20 cellular contexts compared by ENCODE assay signal in the genomic region with DNA sequence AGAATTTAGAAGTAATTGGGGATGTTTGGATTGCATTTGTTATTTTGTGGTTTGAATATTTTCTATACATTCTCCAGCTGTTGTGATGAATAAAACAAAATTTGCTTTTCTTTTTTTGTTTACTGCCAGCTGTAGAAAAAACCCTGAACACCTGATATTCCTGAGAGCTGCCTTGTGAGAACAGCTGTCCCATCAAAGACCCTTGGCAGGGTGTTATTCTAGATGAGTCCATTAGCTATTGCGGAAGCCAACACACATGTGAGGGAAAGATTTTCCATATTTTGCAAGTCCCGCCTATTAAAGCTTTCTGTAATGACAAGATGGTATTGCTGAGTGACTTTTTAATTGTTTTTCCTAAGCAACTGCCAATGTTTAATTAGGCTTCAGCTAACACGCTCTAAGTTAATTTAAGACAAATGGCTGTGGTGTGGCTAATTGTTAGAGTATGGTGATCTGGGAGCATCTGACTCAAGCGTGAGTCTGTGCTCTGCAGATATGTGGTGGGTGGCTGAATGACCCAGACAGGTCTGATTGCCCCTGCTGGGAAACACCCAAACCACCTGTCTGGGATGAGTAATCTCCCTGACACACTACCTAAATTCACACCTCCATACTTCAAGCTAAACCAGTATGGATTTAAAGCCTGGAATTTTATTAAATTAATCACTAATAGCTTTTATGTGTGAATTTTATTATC.
DNase-seq lines count a peak whose midpoint lies in the region; ATAC-seq and TF ChIP-seq lines count a peak whose summit lies in the region.
"Had no signal": no experiment of that assay in that cellular context is flagged by ENCODE, and none has a peak within 500 bp of the region (broad histone marks: within the 10 kb centered on the region; RNA-seq: fewer than 3 reads in every experiment).

No MANE protein-coding gene starts in this region.

- H4K8ac ChIP-seq in mesenchymal stem cell (ENCODE audit: low read length): no peak overlapping the region

- TF ChIP-seq CTCF in mammary epithelial cell (conservative IDR thresholded peaks at IDR 0.05 in 1 of 2, IDR thresholded peaks at IDR 0.05 in 1 of 2; ENCODE audit: extremely low read depth in 1 of 2, insufficient read depth in 1 of 2, low read depth in 1 of 2, low read length in 2 of 2) (no peak), smooth muscle cell (IDR thresholded peaks at IDR 0.05; ENCODE audit: borderline replicate concordance, insufficient read depth, poor library complexity, severe bottlenecking) (no peak)

- no peak overlapping the region for H2BK120ac ChIP-seq in mesenchymal stem cell (ENCODE audit: low read depth, low read length)

- no peak overlapping the region for H2BK15ac ChIP-seq in mesenchymal stem cell (ENCODE audit: low read depth, poor library complexity, severe bottlenecking)

- H3K4me2 ChIP-seq in mammary epithelial cell (ENCODE audit: insufficient read depth, low read depth, low read length) (no peak overlapping the region), smooth muscle cell (no peak overlapping the region), mesenchymal stem cell (ENCODE audit: low read length, poor library complexity, severe bottlenecking) (no peak overlapping the region)

- H3F3A ChIP-seq in smooth muscle cell (ENCODE audit: low read depth): peaks cover 12% of the 10 kb centered on the region

- DNase-seq in activated T-cell treated with anti-CD3 and anti-CD28 coated beads, Interleukin-2, amount 50 U/mL, for 4 hours: no peak
- no peak for DNase-seq in activated T-cell treated with anti-CD3 and anti-CD28 coated beads, Interleukin-2, amount 50 U/mL, for 1 hour
- peak; percentile 13 for DNase-seq in LHCN-M2 (ENCODE audit: low read depth)
- DNase-seq in mammary epithelial cell: peak; percentile 42
- no peak for DNase-seq in smooth muscle cell (lab: John Stamatoyannopoulos, UW; ENCODE audit: unreplicated experiment)
- DNase-seq in HAP-1 (ENCODE audit: low spot score in 2 of 2): no peak
- no peak for DNase-seq in mesenchymal stem cell
- DNase-seq in UCSD-AML1 (lab: John Stamatoyannopoulos, UW; ENCODE audit: unreplicated experiment): no peak
- DNase-seq: activated B cell treated with CpG ODN at 0.5 μM for 24 hours; caudate nucleus; CD8-positive, alpha-beta memory T cell; DND-41; kidney; NCI-H1436 treated with DMSO at 0.1 percent for 48 hours; NCI-H345; nephron progenitor cell; NK-92 treated with Interleukin-12 subunit alpha and Interleukin-12 subunit beta, amount 100 ng/mL, for 24 hours; Right ventricle myocardium superior; T-helper 17 cell had no signal

- H3K4me1 ChIP-seq in mammary epithelial cell (ENCODE audit: insufficient read depth, low read length) (no peaks in the 10 kb centered on the region), smooth muscle cell (ENCODE audit: low read depth) (peaks cover 26% of the 10 kb centered on the region), HAP-1 (peaks cover 7% of the 10 kb centered on the region), mesenchymal stem cell (ENCODE audit: control insufficient read depth, insufficient read depth, low read depth, low read length) (no peaks in the 10 kb centered on the region)

- H3K18ac ChIP-seq in mesenchymal stem cell (ENCODE audit: low read depth in 1 of 2, low read length in 2 of 2): no peak overlapping the region

- dilution Hi-C loops in mammary epithelial cell (cut with HindIII; ENCODE audit: low sequenced_read_pairs): no loop called here

- in situ Hi-C loops in mammary epithelial cell (cut with MboI; ENCODE audit: low sequenced_read_pairs in 2 of 2) (no loop called here), HAP-1 (cut with MboI; ENCODE audit: low sequenced_read_pairs) (no loop called here)

- H3K27me3 ChIP-seq in mammary epithelial cell (ENCODE audit: insufficient read depth, low read length): no peaks in the 10 kb centered on the region
- H3K27me3 ChIP-seq in smooth muscle cell (ENCODE audit: low read depth): no peaks in the 10 kb centered on the region
- H3K27me3 ChIP-seq in HAP-1 (ENCODE audit: low read depth): no peaks in the 10 kb centered on the region
- no peaks in the 10 kb centered on the region for H3K27me3 ChIP-seq in mesenchymal stem cell (ENCODE audit: control insufficient read depth in 1 of 2, insufficient read depth in 1 of 2, low read length in 2 of 2)

- H3K14ac ChIP-seq in mesenchymal stem cell (ENCODE audit: low read length in 2 of 2): no peak overlapping the region

- CTCF ChIA-PET in mammary epithelial cell (lab: Charles Lee; ENCODE audit: low non-redundant PET): interaction anchor here (0.6 kb wide), 1 partner anchor 763 kb away, joined by 3 read pairs; no protein-coding TSS in a partner anchor

- peak; percentile 58 to 62 for ATAC-seq in activated T-cell treated with anti-CD3 and anti-CD28 coated beads, Interleukin-2, amount 50 U/mL, for 4 hours
- ATAC-seq: T-helper 17 cell had no signal

- H3K27me3 Mint-ChIP-seq in activated T-cell treated with anti-CD3 and anti-CD28 coated beads, Interleukin-2, amount 50 U/mL, for 4 hours (ENCODE audit: low read depth): no peaks in the 10 kb centered on the region
- H3K27me3 Mint-ChIP-seq: activated B cell treated with CpG ODN at 0.5 μM for 24 hours, progenitor cell of endocrine pancreas had no signal

- H3K36me3 Mint-ChIP-seq in activated T-cell treated with anti-CD3 and anti-CD28 coated beads, Interleukin-2, amount 50 U/mL, for 4 hours (ENCODE audit: insufficient read depth): no peaks in the 10 kb centered on the region
- H3K36me3 Mint-ChIP-seq: CD8-positive, alpha-beta memory T cell had no signal

- H2BK12ac ChIP-seq in mesenchymal stem cell (ENCODE audit: low read length in 2 of 2): no peak overlapping the region

- H3K9ac ChIP-seq in mammary epithelial cell (ENCODE audit: insufficient read depth, low read length) (no peak overlapping the region), smooth muscle cell (ENCODE audit: low read depth) (peak overlapping the region; percentile 14), mesenchymal stem cell (ENCODE audit: low read length) (no peak overlapping the region)

- WGBS in mammary epithelial cell (ENCODE audit: low coverage, missing lambda C conversion rate): 45% methylated on average over 4 of the region's 4 CpGs
- WGBS in smooth muscle cell (ENCODE audit: low lambda C conversion rate): 53% methylated on average over 4 of the region's 4 CpGs
- 95% methylated on average over 3 of the region's 4 CpGs for WGBS in mesenchymal stem cell

- H2AK5ac ChIP-seq in mesenchymal stem cell (ENCODE audit: low read length, severe bottlenecking): no peak overlapping the region

- H3K79me1 ChIP-seq in mesenchymal stem cell (replicated peaks; ENCODE audit: low read length, poor library complexity, severe bottlenecking): no peaks in the 10 kb centered on the region

- H3K23ac ChIP-seq in mesenchymal stem cell (ENCODE audit: low read length in 2 of 2): no peak overlapping the region

- BruUV-seq in mammary epithelial cell (replicated peaks; lab: Mats Ljungman, UMichigan): no TSS peak

- H3K9me3 Mint-ChIP-seq in activated T-cell treated with anti-CD3 and anti-CD28 coated beads, Interleukin-2, amount 50 U/mL, for 4 hours: no peaks in the 10 kb centered on the region
- H3K9me3 Mint-ChIP-seq: nephron progenitor cell had no signal

- no peaks in the 10 kb centered on the region for H3K36me3 ChIP-seq in mammary epithelial cell (ENCODE audit: insufficient read depth, low read length)
- no peaks in the 10 kb centered on the region for H3K36me3 ChIP-seq in smooth muscle cell (ENCODE audit: low read depth)
- no peaks in the 10 kb centered on the region for H3K36me3 ChIP-seq in HAP-1 (replicated peaks)
- H3K36me3 ChIP-seq in mesenchymal stem cell (ENCODE audit: control insufficient read depth in 1 of 2, insufficient read depth in 2 of 2, low read depth in 1 of 2, low read length in 2 of 2): no peaks in the 10 kb centered on the region

- H3K27ac ChIP-seq in mammary epithelial cell (ENCODE audit: insufficient read depth, low read depth, low read length): no peak overlapping the region
- H3K27ac ChIP-seq in smooth muscle cell (ENCODE audit: low read depth): peak overlapping the region; percentile 67
- no peak overlapping the region for H3K27ac ChIP-seq in mesenchymal stem cell (ENCODE audit: low read length, poor library complexity, severe bottlenecking)

- H2AFZ ChIP-seq in mammary epithelial cell (ENCODE audit: low read depth, low read length) (no peak overlapping the region), smooth muscle cell (ENCODE audit: low read depth) (no peak overlapping the region), mesenchymal stem cell (ENCODE audit: low read depth, low read length) (no peak overlapping the region)

- H3K4me3 Mint-ChIP-seq in activated T-cell treated with anti-CD3 and anti-CD28 coated beads, Interleukin-2, amount 50 U/mL, for 4 hours: no peak overlapping the region
- H3K4me3 Mint-ChIP-seq: activated B cell treated with CpG ODN at 0.5 μM for 24 hours; CD8-positive, alpha-beta memory T cell; nephron progenitor cell; T-helper 17 cell had no signal

- H4K20me1 ChIP-seq in mammary epithelial cell (ENCODE audit: insufficient read depth, low read length): no peaks in the 10 kb centered on the region
- no peaks in the 10 kb centered on the region for H4K20me1 ChIP-seq in smooth muscle cell (ENCODE audit: low read depth)

- H4K91ac ChIP-seq in mesenchymal stem cell (ENCODE audit: low read length): no peak overlapping the region

- intact Hi-C loops in mammary epithelial cell (cut with micrococcal nuclease): no loop called here

- H3K4me3 ChIP-seq in mammary epithelial cell (replicated peaks in 1 of 3; ENCODE audit: insufficient read depth in 1 of 3, low read depth in 2 of 3, low read length in 3 of 3) (no peak overlapping the region), smooth muscle cell (no peak overlapping the region), HAP-1 (no peak overlapping the region), mesenchymal stem cell (ENCODE audit: insufficient read depth in 1 of 2, low read depth in 1 of 2, low read length in 2 of 2) (no peak overlapping the region)

- peaks cover 8% of the 10 kb centered on the region for H3K4me1 Mint-ChIP-seq in activated T-cell treated with anti-CD3 and anti-CD28 coated beads, Interleukin-2, amount 50 U/mL, for 4 hours (ENCODE audit: low read depth)

- H3K9me3 ChIP-seq in mammary epithelial cell (replicated peaks; ENCODE audit: insufficient read depth, low read length) (peaks cover 3% of the 10 kb centered on the region), smooth muscle cell (replicated peaks; ENCODE audit: low read depth) (no peaks in the 10 kb centered on the region), HAP-1 (no peaks in the 10 kb centered on the region), mesenchymal stem cell (ENCODE audit: control insufficient read depth, low read length) (no peaks in the 10 kb centered on the region)

- H3K79me2 ChIP-seq in mammary epithelial cell (ENCODE audit: insufficient read depth, low read length): no peaks in the 10 kb centered on the region
- H3K79me2 ChIP-seq in smooth muscle cell (ENCODE audit: low read depth): no peaks in the 10 kb centered on the region

- no peak overlapping the region for H2BK5ac ChIP-seq in mesenchymal stem cell (ENCODE audit: low read depth, low read length, poor library complexity, severe bottlenecking)

- H3K4ac ChIP-seq in mesenchymal stem cell (ENCODE audit: low read depth in 1 of 2, low read length in 2 of 2): no peak overlapping the region

Comparison
In these comparisons a context has a peak if more than half of its experiments do, and no peak if none do; other contexts are left out.
1. DNase-seq: peak in LHCN-M2 (single experiment) and mammary epithelial cell (single experiment); none in activated T-cell treated with anti-CD3 and anti-CD28 coated beads, Interleukin-2, amount 50 U/mL, for 4 hours (single experiment), activated T-cell treated with anti-CD3 and anti-CD28 coated beads, Interleukin-2, amount 50 U/mL, for 1 hour (single experiment), smooth muscle cell (single experiment), HAP-1 (0 of 2), mesenchymal stem cell (single experiment) and UCSD-AML1 (single experiment).